Comparison of ENCODE assay signal across 19 cellular contexts in the genomic region with DNA sequence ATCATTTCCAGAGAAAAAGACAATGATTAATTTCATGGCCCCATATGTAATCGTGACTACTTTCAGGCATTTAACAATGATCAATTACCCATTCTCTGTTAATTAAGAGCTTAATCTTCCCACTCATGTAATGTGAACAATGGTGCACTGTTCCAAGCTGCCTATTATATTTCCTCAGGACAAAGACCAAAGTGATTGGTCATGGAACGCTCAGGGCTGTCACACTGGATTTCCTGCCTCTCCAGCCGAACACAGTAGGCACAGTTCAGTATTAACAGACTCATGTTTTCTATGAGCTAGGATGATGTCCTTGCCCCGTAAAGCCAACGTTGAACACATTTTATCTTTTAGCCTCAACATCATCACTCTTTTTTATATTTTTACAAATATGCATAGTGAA.
"Had no signal": no experiment of that assay in that cellular context is flagged by ENCODE, and none has a peak within 500 bp of the region (broad histone marks: within the 10 kb centered on the region; RNA-seq: fewer than 3 reads in every experiment).

No MANE protein-coding gene starts in this region.

- H3K27ac Mint-ChIP-seq: activated CD4-positive, alpha-beta T cell treated with anti-CD3 and anti-CD28 coated beads for 36 hours; activated naive CD8-positive, alpha-beta T cell treated with anti-CD3 and anti-CD28 coated beads for 36 hours; activated T-helper 17 cell treated with anti-CD3 and anti-CD28 coated beads, Interleukin-2, amount 50 U/mL, for 72 hours; dendritic cell treated with granulocyte-macrophage colony-stimulating factor and Interleukin-4, amounts not matched to agents 40 ng/mL and 50 ng/mL, for 4 days; stimulated activated memory B cell treated with anti-CD40 and anti-IgM and Interleukin-4, amounts not matched to agents 10 μg/mL and 1 μg/mL and 100 μg/mL, for 72 hours; type B pancreatic cell; WTC11 had no signal

- H3K36me3 Mint-ChIP-seq: activated naive CD8-positive, alpha-beta T cell treated with anti-CD3 and anti-CD28 coated beads for 36 hours; stimulated activated memory B cell treated with anti-CD40 and anti-IgM and Interleukin-4, amounts not matched to agents 10 μg/mL and 1 μg/mL and 100 μg/mL, for 72 hours; type B pancreatic cell had no signal

- DNase-seq: activated CD4-positive, alpha-beta T cell treated with anti-CD3 and anti-CD28 coated beads for 36 hours; activated CD4-positive, alpha-beta T cell treated with anti-CD3 and anti-CD28 coated beads, Interleukin-2, amount 50 U/mL, for 48 hours; activated naive CD4-positive, alpha-beta T cell; activated naive CD8-positive, alpha-beta T cell treated with anti-CD3 and anti-CD28 coated beads for 36 hours; amniotic stem cell; effector memory CD4-positive, alpha-beta T cell; hypothalamus; islet precursor cell; lower lobe of right lung; psoas muscle; sigmoid colon; stimulated activated CD4-positive, alpha-beta T cell treated with anti-CD3 and anti-CD28 coated beads, Interleukin-4, amount 100 ng/mL, for 4 hours; testis had no signal

- H3K27me3 Mint-ChIP-seq: activated CD4-positive, alpha-beta T cell treated with anti-CD3 and anti-CD28 coated beads for 36 hours; activated naive CD8-positive, alpha-beta T cell treated with anti-CD3 and anti-CD28 coated beads for 36 hours; dendritic cell treated with granulocyte-macrophage colony-stimulating factor and Interleukin-4, amounts not matched to agents 40 ng/mL and 50 ng/mL, for 4 days; stimulated activated memory B cell treated with anti-CD40 and anti-IgM and Interleukin-4, amounts not matched to agents 10 μg/mL and 1 μg/mL and 100 μg/mL, for 72 hours had no signal

- H3K4me1 Mint-ChIP-seq: activated CD4-positive, alpha-beta T cell treated with anti-CD3 and anti-CD28 coated beads for 36 hours; activated naive CD8-positive, alpha-beta T cell treated with anti-CD3 and anti-CD28 coated beads for 36 hours; activated T-helper 17 cell treated with anti-CD3 and anti-CD28 coated beads, Interleukin-2, amount 50 U/mL, for 72 hours; stimulated activated memory B cell treated with anti-CD40 and anti-IgM and Interleukin-4, amounts not matched to agents 10 μg/mL and 1 μg/mL and 100 μg/mL, for 72 hours had no signal

- H3K4me3 Mint-ChIP-seq: activated CD4-positive, alpha-beta T cell treated with anti-CD3 and anti-CD28 coated beads for 36 hours; activated naive CD8-positive, alpha-beta T cell treated with anti-CD3 and anti-CD28 coated beads for 36 hours; activated T-helper 17 cell treated with anti-CD3 and anti-CD28 coated beads, Interleukin-2, amount 50 U/mL, for 72 hours; dendritic cell treated with granulocyte-macrophage colony-stimulating factor and Interleukin-4, amounts not matched to agents 40 ng/mL and 50 ng/mL, for 4 days; stimulated activated memory B cell treated with anti-CD40 and anti-IgM and Interleukin-4, amounts not matched to agents 10 μg/mL and 1 μg/mL and 100 μg/mL, for 72 hours; type B pancreatic cell; WTC11 had no signal

- H3K27ac ChIP-seq: cardiac muscle cell, lower lobe of right lung, psoas muscle, sigmoid colon, testis had no signal

- ATAC-seq: activated CD4-positive, alpha-beta T cell treated with anti-CD3 and anti-CD28 coated beads for 36 hours; activated T-helper 17 cell treated with anti-CD3 and anti-CD28 coated beads, Interleukin-2, amount 50 U/mL, for 72 hours; lower lobe of right lung; psoas muscle; WTC11 had no signal
